Comparison of ENCODE assay signal across 1 cellular context in the genomic region with DNA sequence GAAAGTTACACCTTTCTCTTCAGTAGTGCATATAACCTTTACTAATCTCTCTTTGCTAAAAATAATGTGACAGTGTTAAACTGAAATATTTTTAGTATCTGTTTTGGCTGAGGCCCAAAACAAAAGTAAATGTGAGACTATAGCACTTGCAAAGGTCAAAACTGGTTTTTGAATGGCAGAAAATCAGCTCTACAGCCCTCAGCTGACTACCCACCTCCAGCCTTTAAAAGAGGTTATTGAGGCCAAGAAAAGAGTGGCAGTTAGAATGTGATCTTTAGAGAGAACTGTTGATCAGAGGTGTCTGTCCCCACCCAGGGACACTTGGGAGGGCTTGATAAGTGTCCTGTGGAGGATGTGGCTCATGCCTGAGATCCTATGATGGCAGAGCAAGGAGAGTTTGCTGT.
A peak's percentile ranks its signal among the peaks of the same experiment; 100 is the strongest.
TF ChIP-seq lines count a peak whose summit lies in the region.

No MANE protein-coding gene starts in this region.

TF ChIP-seq in GM12878, 131 proteins besides CTCF, POLR2A, EP300 and RAD21 (continued from another document and continues in another):
- TF ChIP-seq, protein P1, sequence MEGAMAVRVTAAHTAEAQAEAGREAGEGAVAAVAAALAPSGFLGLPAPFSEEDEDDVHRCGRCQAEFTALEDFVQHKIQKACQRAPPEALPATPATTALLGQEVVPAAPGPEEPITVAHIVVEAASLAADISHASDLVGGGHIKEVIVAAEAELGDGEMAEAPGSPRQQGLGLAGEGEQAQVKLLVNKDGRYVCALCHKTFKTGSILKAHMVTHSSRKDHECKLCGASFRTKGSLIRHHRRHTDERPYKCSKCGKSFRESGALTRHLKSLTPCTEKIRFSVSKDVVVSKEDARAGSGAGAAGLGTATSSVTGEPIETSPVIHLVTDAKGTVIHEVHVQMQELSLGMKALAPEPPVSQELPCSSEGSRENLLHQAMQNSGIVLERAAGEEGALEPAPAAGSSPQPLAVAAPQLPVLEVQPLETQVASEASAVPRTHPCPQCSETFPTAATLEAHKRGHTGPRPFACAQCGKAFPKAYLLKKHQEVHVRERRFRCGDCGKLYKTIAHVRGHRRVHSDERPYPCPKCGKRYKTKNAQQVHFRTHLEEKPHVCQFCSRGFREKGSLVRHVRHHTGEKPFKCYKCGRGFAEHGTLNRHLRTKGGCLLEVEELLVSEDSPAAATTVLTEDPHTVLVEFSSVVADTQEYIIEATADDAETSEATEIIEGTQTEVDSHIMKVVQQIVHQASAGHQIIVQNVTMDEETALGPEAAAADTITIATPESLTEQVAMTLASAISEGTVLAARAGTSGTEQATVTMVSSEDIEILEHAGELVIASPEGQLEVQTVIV (IDR thresholded peaks at IDR 0.05; ENCODE audit: borderline replicate concordance, partially characterized antibody) = no peak
- TF ChIP-seq ZNF274 (IDR thresholded peaks at IDR 0.05; ENCODE audit: insufficient read depth, insufficient read length) (no peak), ZBTB33 (IDR thresholded peaks at IDR 0.05) (no peak; the same call in 1 of the 2 replicates), ZNF217 (IDR thresholded peaks at IDR 0.05) (peak; percentile 46; the same call in 1 of the 2 replicates), CUX1 (IDR thresholded peaks at IDR 0.05; ENCODE audit: insufficient replicate concordance, low read depth, low read length) (no peak), MEF2A (IDR thresholded peaks at IDR 0.05; ENCODE audit: insufficient read depth, low read depth, low read length) (peak; percentile 84), MTA3 (IDR thresholded peaks at IDR 0.05; ENCODE audit: borderline replicate concordance, low read length) (no peak), IKZF2 (IDR thresholded peaks at IDR 0.05) (no peak; a peak in 2 of 4 replicates), FOXM1 (IDR thresholded peaks at IDR 0.05; ENCODE audit: low read depth, low read length) (no peak), ZBTB11 (CRISPR knock-in tag; IDR thresholded peaks at IDR 0.05) (no peak), CBX5 (IDR thresholded peaks at IDR 0.05; ENCODE audit: low read depth) (no peak), MYB (IDR thresholded peaks at IDR 0.05; ENCODE audit: borderline replicate concordance, low read depth, low read length) (peak; percentile 17; the same call in 1 of the 2 replicates), IKZF1 (conservative IDR thresholded peaks at IDR 0.05) (no peak; the same call in 1 of the 2 replicates), CBFB (IDR thresholded peaks at IDR 0.05; ENCODE audit: low read depth) (no peak), YY1 (IDR thresholded peaks at IDR 0.05; ENCODE audit: low read depth, low read length) (no peak), TCF7 (IDR thresholded peaks at IDR 0.05; ENCODE audit: borderline replicate concordance) (no peak), HCFC1 (IDR thresholded peaks at IDR 0.05; ENCODE audit: low read length) (no peak), MTA2 (IDR thresholded peaks at IDR 0.05; ENCODE audit: low read depth) (peak; percentile 74), PAX5 (IDR thresholded peaks at IDR 0.05; ENCODE audit: borderline replicate concordance, low read depth, low read length) (no peak), RELA (IDR thresholded peaks at IDR 0.05; ENCODE audit: borderline replicate concordance, partially characterized antibody) (no peak), ZBTB4 (CRISPR knock-in tag; IDR thresholded peaks at IDR 0.05) (no peak), ZNF687 (IDR thresholded peaks at IDR 0.05) (0 out of 2 replicates have a peak, but pooled peaks have one; percentile 22), ZSCAN29 (IDR thresholded peaks at IDR 0.05) (no peak), ATF7 (IDR thresholded peaks at IDR 0.05; ENCODE audit: low read depth) (peak; percentile 59), HDAC2 (IDR thresholded peaks at IDR 0.05) (no peak), ETV6 (conservative IDR thresholded peaks at IDR 0.05 in 1 of 2, IDR thresholded peaks at IDR 0.05 in 1 of 2; ENCODE audit: borderline replicate concordance in 1 of 2, low read depth in 1 of 2) (no peak), BCL11A (IDR thresholded peaks at IDR 0.05; ENCODE audit: low read depth, low read length) (no peak)
- TF ChIP-seq, protein P2, sequence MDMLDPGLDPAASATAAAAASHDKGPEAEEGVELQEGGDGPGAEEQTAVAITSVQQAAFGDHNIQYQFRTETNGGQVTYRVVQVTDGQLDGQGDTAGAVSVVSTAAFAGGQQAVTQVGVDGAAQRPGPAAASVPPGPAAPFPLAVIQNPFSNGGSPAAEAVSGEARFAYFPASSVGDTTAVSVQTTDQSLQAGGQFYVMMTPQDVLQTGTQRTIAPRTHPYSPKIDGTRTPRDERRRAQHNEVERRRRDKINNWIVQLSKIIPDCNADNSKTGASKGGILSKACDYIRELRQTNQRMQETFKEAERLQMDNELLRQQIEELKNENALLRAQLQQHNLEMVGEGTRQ (IDR thresholded peaks at IDR 0.05; ENCODE audit: borderline replicate concordance, low read depth, low read length) = no peak
- TF ChIP-seq, protein P3, sequence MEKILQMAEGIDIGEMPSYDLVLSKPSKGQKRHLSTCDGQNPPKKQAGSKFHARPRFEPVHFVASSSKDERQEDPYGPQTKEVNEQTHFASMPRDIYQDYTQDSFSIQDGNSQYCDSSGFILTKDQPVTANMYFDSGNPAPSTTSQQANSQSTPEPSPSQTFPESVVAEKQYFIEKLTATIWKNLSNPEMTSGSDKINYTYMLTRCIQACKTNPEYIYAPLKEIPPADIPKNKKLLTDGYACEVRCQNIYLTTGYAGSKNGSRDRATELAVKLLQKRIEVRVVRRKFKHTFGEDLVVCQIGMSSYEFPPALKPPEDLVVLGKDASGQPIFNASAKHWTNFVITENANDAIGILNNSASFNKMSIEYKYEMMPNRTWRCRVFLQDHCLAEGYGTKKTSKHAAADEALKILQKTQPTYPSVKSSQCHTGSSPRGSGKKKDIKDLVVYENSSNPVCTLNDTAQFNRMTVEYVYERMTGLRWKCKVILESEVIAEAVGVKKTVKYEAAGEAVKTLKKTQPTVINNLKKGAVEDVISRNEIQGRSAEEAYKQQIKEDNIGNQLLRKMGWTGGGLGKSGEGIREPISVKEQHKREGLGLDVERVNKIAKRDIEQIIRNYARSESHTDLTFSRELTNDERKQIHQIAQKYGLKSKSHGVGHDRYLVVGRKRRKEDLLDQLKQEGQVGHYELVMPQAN (conservative IDR thresholded peaks at IDR 0.05) = no peak
